ENCODE assay signal across 1 cellular context in the genomic region with DNA sequence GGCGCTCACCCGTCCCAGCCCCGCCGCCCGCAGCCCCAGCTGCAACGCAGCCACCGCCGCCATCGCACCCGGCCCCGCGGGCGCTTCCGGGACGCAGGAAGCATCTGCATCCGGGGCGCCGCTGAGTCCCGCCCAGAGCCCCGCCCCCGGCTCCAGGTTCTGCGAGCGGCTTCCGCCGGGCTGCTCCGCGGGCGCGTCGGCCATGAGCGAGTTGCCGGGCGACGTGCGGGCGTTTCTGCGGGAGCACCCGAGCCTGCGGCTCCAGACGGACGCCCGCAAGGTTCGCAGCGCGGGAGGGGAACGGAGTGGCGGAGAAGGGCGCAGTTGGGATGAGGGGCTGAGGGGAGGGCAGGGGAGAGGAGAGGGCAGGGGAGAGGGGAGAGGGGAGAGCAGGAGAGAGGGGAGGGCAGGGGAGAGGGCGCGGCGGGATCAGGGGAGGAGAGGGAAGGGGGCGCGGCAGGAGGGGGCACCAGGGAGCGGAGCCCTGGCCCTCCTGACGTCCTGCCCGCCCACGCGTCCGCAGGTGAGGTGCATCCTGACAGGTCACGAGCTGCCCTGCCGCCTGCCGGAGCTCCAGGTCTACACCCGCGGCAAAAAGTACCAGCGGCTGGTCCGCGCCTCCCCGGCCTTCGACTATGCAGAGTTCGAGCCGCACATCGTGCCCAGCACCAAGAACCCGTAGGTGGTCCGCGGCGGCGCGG.
TF ChIP-seq lines count a peak whose summit lies in the region.

A gene with protein sequence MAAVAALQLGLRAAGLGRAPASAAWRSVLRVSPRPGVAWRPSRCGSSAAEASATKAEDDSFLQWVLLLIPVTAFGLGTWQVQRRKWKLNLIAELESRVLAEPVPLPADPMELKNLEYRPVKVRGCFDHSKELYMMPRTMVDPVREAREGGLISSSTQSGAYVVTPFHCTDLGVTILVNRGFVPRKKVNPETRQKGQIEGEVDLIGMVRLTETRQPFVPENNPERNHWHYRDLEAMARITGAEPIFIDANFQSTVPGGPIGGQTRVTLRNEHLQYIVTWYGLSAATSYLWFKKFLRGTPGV (minus strand): TSS at position 97 of the 701 bp plus-strand sequence. CDS start 34 bp downstream, at position 63.
A gene (plus strand): TSS at position 160 of the 701 bp plus-strand sequence. CDS start 43 bp downstream, at position 203.

TF ChIP-seq in HepG2, 621 proteins besides CTCF, POLR2A, EP300 and RAD21 (continued from another document and continues in another):
- TF ChIP-seq, protein P1, sequence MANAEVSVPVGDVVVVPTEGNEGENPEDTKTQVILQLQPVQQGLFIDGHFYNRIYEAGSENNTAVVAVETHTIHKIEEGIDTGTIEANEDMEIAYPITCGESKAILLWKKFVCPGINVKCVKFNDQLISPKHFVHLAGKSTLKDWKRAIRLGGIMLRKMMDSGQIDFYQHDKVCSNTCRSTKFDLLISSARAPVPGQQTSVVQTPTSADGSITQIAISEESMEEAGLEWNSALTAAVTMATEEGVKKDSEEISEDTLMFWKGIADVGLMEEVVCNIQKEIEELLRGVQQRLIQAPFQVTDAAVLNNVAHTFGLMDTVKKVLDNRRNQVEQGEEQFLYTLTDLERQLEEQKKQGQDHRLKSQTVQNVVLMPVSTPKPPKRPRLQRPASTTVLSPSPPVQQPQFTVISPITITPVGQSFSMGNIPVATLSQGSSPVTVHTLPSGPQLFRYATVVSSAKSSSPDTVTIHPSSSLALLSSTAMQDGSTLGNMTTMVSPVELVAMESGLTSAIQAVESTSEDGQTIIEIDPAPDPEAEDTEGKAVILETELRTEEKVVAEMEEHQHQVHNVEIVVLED (CRISPR knock-in tag; IDR thresholded peaks at IDR 0.05; ENCODE audit: borderline replicate concordance): peak; percentile 54; the same call in 1 of the 2 replicates
- TF ChIP-seq, protein P2, sequence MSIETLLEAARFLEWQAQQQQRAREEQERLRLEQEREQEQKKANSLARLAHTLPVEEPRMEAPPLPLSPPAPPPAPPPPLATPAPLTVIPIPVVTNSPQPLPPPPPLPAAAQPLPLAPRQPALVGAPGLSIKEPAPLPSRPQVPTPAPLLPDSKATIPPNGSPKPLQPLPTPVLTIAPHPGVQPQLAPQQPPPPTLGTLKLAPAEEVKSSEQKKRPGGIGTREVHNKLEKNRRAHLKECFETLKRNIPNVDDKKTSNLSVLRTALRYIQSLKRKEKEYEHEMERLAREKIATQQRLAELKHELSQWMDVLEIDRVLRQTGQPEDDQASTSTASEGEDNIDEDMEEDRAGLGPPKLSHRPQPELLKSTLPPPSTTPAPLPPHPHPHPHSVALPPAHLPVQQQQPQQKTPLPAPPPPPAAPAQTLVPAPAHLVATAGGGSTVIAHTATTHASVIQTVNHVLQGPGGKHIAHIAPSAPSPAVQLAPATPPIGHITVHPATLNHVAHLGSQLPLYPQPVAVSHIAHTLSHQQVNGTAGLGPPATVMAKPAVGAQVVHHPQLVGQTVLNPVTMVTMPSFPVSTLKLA (IDR thresholded peaks at IDR 0.05): 0 out of 2 replicates have a peak, but pooled peaks have one; percentile 17
- TF ChIP-seq, protein P3, sequence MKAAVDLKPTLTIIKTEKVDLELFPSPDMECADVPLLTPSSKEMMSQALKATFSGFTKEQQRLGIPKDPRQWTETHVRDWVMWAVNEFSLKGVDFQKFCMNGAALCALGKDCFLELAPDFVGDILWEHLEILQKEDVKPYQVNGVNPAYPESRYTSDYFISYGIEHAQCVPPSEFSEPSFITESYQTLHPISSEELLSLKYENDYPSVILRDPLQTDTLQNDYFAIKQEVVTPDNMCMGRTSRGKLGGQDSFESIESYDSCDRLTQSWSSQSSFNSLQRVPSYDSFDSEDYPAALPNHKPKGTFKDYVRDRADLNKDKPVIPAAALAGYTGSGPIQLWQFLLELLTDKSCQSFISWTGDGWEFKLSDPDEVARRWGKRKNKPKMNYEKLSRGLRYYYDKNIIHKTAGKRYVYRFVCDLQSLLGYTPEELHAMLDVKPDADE (CRISPR knock-in tag; IDR thresholded peaks at IDR 0.05): no peak
- TF ChIP-seq CREB1 (IDR thresholded peaks at IDR 0.05) (0 out of 2 replicates have a peak, but pooled peaks have one; percentile 1), CREB1 (CRISPR knock-in tag; IDR thresholded peaks at IDR 0.05) (no peak), YEATS2 (CRISPR knock-in tag; IDR thresholded peaks at IDR 0.05; ENCODE audit: borderline replicate concordance) (peak; percentile 60; the same call in 1 of the 2 replicates), MXI1 (IDR thresholded peaks at IDR 0.05; ENCODE audit: borderline replicate concordance, low read depth, low read length) (peak; percentile 66; the same call in 1 of the 3 replicates), KAT8 (CRISPR knock-in tag; IDR thresholded peaks at IDR 0.05) (peak; percentile 73; the same call in 1 of the 2 replicates), ZNF709 (CRISPR knock-in tag; IDR thresholded peaks at IDR 0.05) (peak; percentile 44; the same call in 1 of the 2 replicates), TAF1 (CRISPR knock-in tag; IDR thresholded peaks at IDR 0.05) (peak; percentile 60; the same call in 1 of the 2 replicates), FOXA1 (IDR thresholded peaks at IDR 0.05) (no peak), FOXA1 (CRISPR knock-in tag; IDR thresholded peaks at IDR 0.05) (no peak), SALL2 (CRISPR knock-in tag; IDR thresholded peaks at IDR 0.05) (peak; percentile 74), ETV5 (CRISPR knock-in tag; IDR thresholded peaks at IDR 0.05; ENCODE audit: borderline replicate concordance) (peak; percentile 27; the same call in 1 of the 2 replicates), POLR2AphosphoS5 (IDR thresholded peaks at IDR 0.05; ENCODE audit: low read depth, low read length) (peak; percentile 66), MXD4 (CRISPR knock-in tag; IDR thresholded peaks at IDR 0.05) (peak; percentile 81), TARDBP (CRISPR knock-in tag; IDR thresholded peaks at IDR 0.05) (no peak), ZNF761 (CRISPR knock-in tag; conservative IDR thresholded peaks at IDR 0.05) (0 out of 2 replicates have a peak, but pooled peaks have one; percentile 37), SMAD3 (CRISPR knock-in tag; IDR thresholded peaks at IDR 0.05) (0 out of 2 replicates have a peak, but pooled peaks have one; percentile 1), TMF1 (CRISPR knock-in tag; IDR thresholded peaks at IDR 0.05; ENCODE audit: low read depth) (peak; percentile 42; the same call in 1 of the 2 replicates), ZNF10 (CRISPR knock-in tag; IDR thresholded peaks at IDR 0.05; ENCODE audit: borderline replicate concordance, low read depth) (no peak), ZNF768 (CRISPR knock-in tag; IDR thresholded peaks at IDR 0.05) (no peak), AHR (CRISPR knock-in tag; IDR thresholded peaks at IDR 0.05) (no peak), KMT2A (CRISPR knock-in tag; IDR thresholded peaks at IDR 0.05) (peak; percentile 36; the same call in 1 of the 2 replicates), ZNF501 (CRISPR knock-in tag; IDR thresholded peaks at IDR 0.05) (0 out of 2 replicates have a peak, but pooled peaks have one; percentile 23), ZNF563 (CRISPR knock-in tag; IDR thresholded peaks at IDR 0.05) (no peak), ZNF350 (CRISPR knock-in tag; IDR thresholded peaks at IDR 0.05; ENCODE audit: borderline replicate concordance, low read depth) (no peak), RELA (CRISPR knock-in tag; IDR thresholded peaks at IDR 0.05) (no peak), ZNF335 (CRISPR knock-in tag; IDR thresholded peaks at IDR 0.05) (no peak), ZNF570 (CRISPR knock-in tag; IDR thresholded peaks at IDR 0.05; ENCODE audit: borderline replicate concordance) (no peak), PLRG1 (conservative IDR thresholded peaks at IDR 0.05) (no peak), ELF1 (CRISPR knock-in tag; IDR thresholded peaks at IDR 0.05) (peak; percentile 55), HHEX (CRISPR knock-in tag; IDR thresholded peaks at IDR 0.05) (no peak), SRSF1 (optimal IDR thresholded peaks at IDR 0.05; ENCODE audit: low read depth, low read length) (peak; percentile 61), PHF8 (CRISPR knock-in tag; IDR thresholded peaks at IDR 0.05) (peak; percentile 63), ESRRA (CRISPR knock-in tag; IDR thresholded peaks at IDR 0.05; ENCODE audit: low read depth) (peak; percentile 52; the same call in 1 of the 2 replicates), ZSCAN22 (CRISPR knock-in tag; IDR thresholded peaks at IDR 0.05) (no peak), ZNF615 (CRISPR knock-in tag; IDR thresholded peaks at IDR 0.05; ENCODE audit: borderline replicate concordance) (no peak), SAP130 (CRISPR knock-in tag; IDR thresholded peaks at IDR 0.05; ENCODE audit: low read depth) (peak; percentile 89), TBL1XR1 (IDR thresholded peaks at IDR 0.05; ENCODE audit: borderline replicate concordance, low read length, partially characterized antibody) (no peak), YY1 (IDR thresholded peaks at IDR 0.05; ENCODE audit: insufficient read depth, insufficient replicate concordance, low read depth, low read length) (peak; percentile 94), ELF4 (CRISPR knock-in tag; IDR thresholded peaks at IDR 0.05; ENCODE audit: borderline replicate concordance) (no peak), ERF (CRISPR knock-in tag; IDR thresholded peaks at IDR 0.05) (peak; percentile 15; the same call in 1 of the 2 replicates), ZNF260 (CRISPR knock-in tag; IDR thresholded peaks at IDR 0.05; ENCODE audit: borderline replicate concordance, low read depth) (no peak)
- TF ChIP-seq, protein P4, sequence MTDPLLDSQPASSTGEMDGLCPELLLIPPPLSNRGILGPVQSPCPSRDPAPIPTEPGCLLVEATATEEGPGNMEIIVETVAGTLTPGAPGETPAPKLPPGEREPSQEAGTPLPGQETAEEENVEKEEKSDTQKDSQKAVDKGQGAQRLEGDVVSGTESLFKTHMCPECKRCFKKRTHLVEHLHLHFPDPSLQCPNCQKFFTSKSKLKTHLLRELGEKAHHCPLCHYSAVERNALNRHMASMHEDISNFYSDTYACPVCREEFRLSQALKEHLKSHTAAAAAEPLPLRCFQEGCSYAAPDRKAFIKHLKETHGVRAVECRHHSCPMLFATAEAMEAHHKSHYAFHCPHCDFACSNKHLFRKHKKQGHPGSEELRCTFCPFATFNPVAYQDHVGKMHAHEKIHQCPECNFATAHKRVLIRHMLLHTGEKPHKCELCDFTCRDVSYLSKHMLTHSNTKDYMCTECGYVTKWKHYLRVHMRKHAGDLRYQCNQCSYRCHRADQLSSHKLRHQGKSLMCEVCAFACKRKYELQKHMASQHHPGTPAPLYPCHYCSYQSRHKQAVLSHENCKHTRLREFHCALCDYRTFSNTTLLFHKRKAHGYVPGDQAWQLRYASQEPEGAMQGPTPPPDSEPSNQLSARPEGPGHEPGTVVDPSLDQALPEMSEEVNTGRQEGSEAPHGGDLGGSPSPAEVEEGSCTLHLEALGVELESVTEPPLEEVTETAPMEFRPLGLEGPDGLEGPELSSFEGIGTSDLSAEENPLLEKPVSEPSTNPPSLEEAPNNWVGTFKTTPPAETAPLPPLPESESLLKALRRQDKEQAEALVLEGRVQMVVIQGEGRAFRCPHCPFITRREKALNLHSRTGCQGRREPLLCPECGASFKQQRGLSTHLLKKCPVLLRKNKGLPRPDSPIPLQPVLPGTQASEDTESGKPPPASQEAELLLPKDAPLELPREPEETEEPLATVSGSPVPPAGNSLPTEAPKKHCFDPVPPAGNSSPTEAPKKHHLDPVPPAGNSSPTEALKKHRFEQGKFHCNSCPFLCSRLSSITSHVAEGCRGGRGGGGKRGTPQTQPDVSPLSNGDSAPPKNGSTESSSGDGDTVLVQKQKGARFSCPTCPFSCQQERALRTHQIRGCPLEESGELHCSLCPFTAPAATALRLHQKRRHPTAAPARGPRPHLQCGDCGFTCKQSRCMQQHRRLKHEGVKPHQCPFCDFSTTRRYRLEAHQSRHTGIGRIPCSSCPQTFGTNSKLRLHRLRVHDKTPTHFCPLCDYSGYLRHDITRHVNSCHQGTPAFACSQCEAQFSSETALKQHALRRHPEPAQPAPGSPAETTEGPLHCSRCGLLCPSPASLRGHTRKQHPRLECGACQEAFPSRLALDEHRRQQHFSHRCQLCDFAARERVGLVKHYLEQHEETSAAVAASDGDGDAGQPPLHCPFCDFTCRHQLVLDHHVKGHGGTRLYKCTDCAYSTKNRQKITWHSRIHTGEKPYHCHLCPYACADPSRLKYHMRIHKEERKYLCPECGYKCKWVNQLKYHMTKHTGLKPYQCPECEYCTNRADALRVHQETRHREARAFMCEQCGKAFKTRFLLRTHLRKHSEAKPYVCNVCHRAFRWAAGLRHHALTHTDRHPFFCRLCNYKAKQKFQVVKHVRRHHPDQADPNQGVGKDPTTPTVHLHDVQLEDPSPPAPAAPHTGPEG (CRISPR knock-in tag; IDR thresholded peaks at IDR 0.05): 0 out of 2 replicates have a peak, but pooled peaks have one; percentile 40
- TF ChIP-seq, protein P5, sequence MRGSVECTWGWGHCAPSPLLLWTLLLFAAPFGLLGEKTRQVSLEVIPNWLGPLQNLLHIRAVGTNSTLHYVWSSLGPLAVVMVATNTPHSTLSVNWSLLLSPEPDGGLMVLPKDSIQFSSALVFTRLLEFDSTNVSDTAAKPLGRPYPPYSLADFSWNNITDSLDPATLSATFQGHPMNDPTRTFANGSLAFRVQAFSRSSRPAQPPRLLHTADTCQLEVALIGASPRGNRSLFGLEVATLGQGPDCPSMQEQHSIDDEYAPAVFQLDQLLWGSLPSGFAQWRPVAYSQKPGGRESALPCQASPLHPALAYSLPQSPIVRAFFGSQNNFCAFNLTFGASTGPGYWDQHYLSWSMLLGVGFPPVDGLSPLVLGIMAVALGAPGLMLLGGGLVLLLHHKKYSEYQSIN (CRISPR knock-in tag; IDR thresholded peaks at IDR 0.05; ENCODE audit: borderline replicate concordance): no peak
- TF ChIP-seq, protein P6, sequence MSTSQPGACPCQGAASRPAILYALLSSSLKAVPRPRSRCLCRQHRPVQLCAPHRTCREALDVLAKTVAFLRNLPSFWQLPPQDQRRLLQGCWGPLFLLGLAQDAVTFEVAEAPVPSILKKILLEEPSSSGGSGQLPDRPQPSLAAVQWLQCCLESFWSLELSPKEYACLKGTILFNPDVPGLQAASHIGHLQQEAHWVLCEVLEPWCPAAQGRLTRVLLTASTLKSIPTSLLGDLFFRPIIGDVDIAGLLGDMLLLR (CRISPR knock-in tag; IDR thresholded peaks at IDR 0.05): 0 out of 2 replicates have a peak, but pooled peaks have one; percentile 47
- TF ChIP-seq, protein P7, sequence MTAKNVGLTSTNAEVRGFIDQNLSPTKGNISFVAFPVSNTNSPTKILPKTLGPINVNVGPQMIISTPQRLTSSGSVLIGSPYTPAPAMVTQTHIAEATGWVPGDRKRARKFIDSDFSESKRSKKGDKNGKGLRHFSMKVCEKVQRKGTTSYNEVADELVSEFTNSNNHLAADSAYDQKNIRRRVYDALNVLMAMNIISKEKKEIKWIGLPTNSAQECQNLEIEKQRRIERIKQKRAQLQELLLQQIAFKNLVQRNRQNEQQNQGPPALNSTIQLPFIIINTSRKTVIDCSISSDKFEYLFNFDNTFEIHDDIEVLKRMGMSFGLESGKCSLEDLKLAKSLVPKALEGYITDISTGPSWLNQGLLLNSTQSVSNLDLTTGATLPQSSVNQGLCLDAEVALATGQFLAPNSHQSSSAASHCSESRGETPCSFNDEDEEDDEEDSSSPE (CRISPR knock-in tag; IDR thresholded peaks at IDR 0.05): peak; percentile 30; the same call in 1 of the 2 replicates
- TF ChIP-seq, protein P8, sequence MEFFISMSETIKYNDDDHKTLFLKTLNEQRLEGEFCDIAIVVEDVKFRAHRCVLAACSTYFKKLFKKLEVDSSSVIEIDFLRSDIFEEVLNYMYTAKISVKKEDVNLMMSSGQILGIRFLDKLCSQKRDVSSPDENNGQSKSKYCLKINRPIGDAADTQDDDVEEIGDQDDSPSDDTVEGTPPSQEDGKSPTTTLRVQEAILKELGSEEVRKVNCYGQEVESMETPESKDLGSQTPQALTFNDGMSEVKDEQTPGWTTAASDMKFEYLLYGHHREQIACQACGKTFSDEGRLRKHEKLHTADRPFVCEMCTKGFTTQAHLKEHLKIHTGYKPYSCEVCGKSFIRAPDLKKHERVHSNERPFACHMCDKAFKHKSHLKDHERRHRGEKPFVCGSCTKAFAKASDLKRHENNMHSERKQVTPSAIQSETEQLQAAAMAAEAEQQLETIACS (CRISPR knock-in tag; IDR thresholded peaks at IDR 0.05): no peak
